9 cellular contexts compared by ENCODE assay signal in genomic region chr5:38468202-38468656, GRCh38.
A peak's percentile ranks its signal among the peaks of the same experiment; 100 is the strongest.
DNase-seq lines count a peak whose midpoint lies in the region; ATAC-seq and TF ChIP-seq lines count a peak whose summit lies in the region.
"Had no signal": no experiment of that assay in that cellular context is flagged by ENCODE, and none has a peak within 500 bp of the region (broad histone marks: within the 10 kb centered on the region; RNA-seq: fewer than 3 reads in every experiment).

No MANE protein-coding gene starts in this region.

- H3K4me3 Mint-ChIP-seq in neural crest cell, result no peak overlapping the region

- H3K27me3 ChIP-seq in left ventricle myocardium inferior (ENCODE audit: low read depth), result no peaks in the 10 kb centered on the region

- peaks cover 83% of the 10 kb centered on the region for H3K4me1 ChIP-seq in left ventricle myocardium inferior

- H3K4me3 ChIP-seq in left ventricle myocardium inferior (no peak overlapping the region), epithelial cell of esophagus (ENCODE audit: low read length) (no peak overlapping the region)

- TF ChIP-seq CTCF in left ventricle myocardium inferior (IDR thresholded peaks at IDR 0.05; ENCODE audit: borderline replicate concordance), result no peak
- no peak for TF ChIP-seq CTCF in epithelial cell of esophagus (IDR thresholded peaks at IDR 0.05; ENCODE audit: insufficient read depth, low read depth, low read length, missing control alignments)
- no peak for TF ChIP-seq CTCF in neural crest cell (conservative IDR thresholded peaks at IDR 0.05)

- H3K27ac Mint-ChIP-seq in neural crest cell (ENCODE audit: unreplicated experiment), result peak overlapping the region; percentile 58

- no peaks in the 10 kb centered on the region for H3K9me3 ChIP-seq in left ventricle myocardium inferior (replicated peaks)

- peaks cover 26% of the 10 kb centered on the region for H3K4me1 Mint-ChIP-seq in neural crest cell

- H3K27ac ChIP-seq in left ventricle myocardium inferior (replicated peaks), result peak overlapping the region; percentile 79

- intact Hi-C loops in left ventricle myocardium inferior (cut with micrococcal nuclease) (no loop called here), cardiac septum (cut with DNase I) (loop anchor here (5.0 kb wide), 1 partner anchor 84 kb away; no protein-coding TSS in a partner anchor), head of caudate nucleus (cut with DNase I) (no loop called here)

- no peaks in the 10 kb centered on the region for H3K27me3 Mint-ChIP-seq in neural crest cell (ENCODE audit: low read depth)

- no peak for ATAC-seq in GM19351 (IDR thresholded peaks at IDR 0.05; ENCODE audit: unreplicated experiment)
- no peak for ATAC-seq in GM21515 (IDR thresholded peaks at IDR 0.05; ENCODE audit: unreplicated experiment)

- H3K36me3 Mint-ChIP-seq in neural crest cell (ENCODE audit: low read depth), result no peaks in the 10 kb centered on the region

- no peaks in the 10 kb centered on the region for H3K36me3 ChIP-seq in left ventricle myocardium inferior

- no peaks in the 10 kb centered on the region for H3K9me3 Mint-ChIP-seq in neural crest cell

- no peak for DNase-seq in left ventricle myocardium inferior
- no peak for DNase-seq in cardiac septum (ENCODE audit: low spot score)
- DNase-seq in epithelial cell of esophagus (ENCODE audit: low read depth), result peak; percentile 93
- no peak for DNase-seq in neural crest cell (ENCODE audit: low read depth, low spot score)
- DNase-seq in activated CD8-positive, alpha-beta memory T cell treated with anti-CD3 and anti-CD28 coated beads, Interleukin-2, amount 50 U/mL, for 48 hours, result no peak
- no peak for DNase-seq in head of caudate nucleus
- DNase-seq: NCI-H748 treated with DMSO at 0.1 percent for 48 hours had no signal
